25 cellular contexts compared by ENCODE assay signal in genomic region chr18:25275414-25276001, GRCh38.
A peak's percentile ranks its signal among the peaks of the same experiment; 100 is the strongest.
DNase-seq lines count a peak whose midpoint lies in the region; ATAC-seq and TF ChIP-seq lines count a peak whose summit lies in the region.
"Had no signal": no experiment of that assay in that cellular context is flagged by ENCODE, and none has a peak within 500 bp of the region (broad histone marks: within the 10 kb centered on the region; RNA-seq: fewer than 3 reads in every experiment).

No MANE protein-coding gene starts in this region.

- H3K27me3 Mint-ChIP-seq in neural progenitor cell (ENCODE audit: insufficient read depth, low read depth): no peaks in the 10 kb centered on the region

- dilution Hi-C loops in IMR-90 (cut with HindIII; ENCODE audit: low sequenced_read_pairs, unreplicated experiment): no loop called here

- H3K4me3 ChIP-seq in IMR-90 (ENCODE audit: insufficient read depth, low read depth, low read length) (no peak overlapping the region), neural progenitor cell (no peak overlapping the region), hepatocyte (no peak overlapping the region)
- H3K4me3 ChIP-seq: BLaER1 treated with 17β-estradiol and CSF1 and Interleukin-3, amounts not matched to agents 10 nM and 100 nM; MG63 had no signal

- no peak overlapping the region for H3K4me3 Mint-ChIP-seq in neural progenitor cell
- H3K4me3 Mint-ChIP-seq: activated CD4-positive, alpha-beta T cell treated with anti-CD3 and anti-CD28 coated beads, Interleukin-2, amount 10 ng/mL, durations not matched to agents 7 days and 5 days; activated T-cell treated with anti-CD3 and anti-CD28 coated beads, Interleukin-2, amount 50 U/mL, for 4 hours; H9; stimulated activated memory B cell treated with anti-CD40 and anti-IgM and Interleukin-4, amounts not matched to agents 10 μg/mL and 1 μg/mL and 100 μg/mL, for 72 hours; WTC11 had no signal

- TF ChIP-seq POLR2A in IMR-90 (IDR thresholded peaks at IDR 0.05; ENCODE audit: low read depth, low read length): no peak

- no peak overlapping the region for H2BK5ac ChIP-seq in IMR-90 (ENCODE audit: low read depth, low read length, poor library complexity, severe bottlenecking)

- in situ Hi-C loops in IMR-90 (cut with MboI; ENCODE audit: low sequenced_read_pairs): no loop called here

- H2BK120ac ChIP-seq in IMR-90 (ENCODE audit: low read depth, low read length): no peak overlapping the region

- no peak overlapping the region for H3K4ac ChIP-seq in IMR-90 (ENCODE audit: low read depth, low read length)

- H3K23ac ChIP-seq in IMR-90 (ENCODE audit: low read depth, low read length): no peak overlapping the region

- no peaks in the 10 kb centered on the region for H3K9me2 ChIP-seq in hepatocyte (replicated peaks; ENCODE audit: insufficient read depth)

- intact Hi-C loops in IMR-90 (cut with micrococcal nuclease): no loop called here
- intact Hi-C loops in left cardiac atrium (cut with DNase I): loop anchor here in 1 of 2 donors (5.0 kb wide), 1 partner anchor 33 kb away; no protein-coding TSS in a partner anchor

- H3K79me2 ChIP-seq in neural progenitor cell (ENCODE audit: low read depth): peaks cover 100% of the 10 kb centered on the region
- no peaks in the 10 kb centered on the region for H3K79me2 ChIP-seq in hepatocyte

- H3K9me1 ChIP-seq in IMR-90 (ENCODE audit: insufficient read depth, low read length): peaks cover 4% of the 10 kb centered on the region

- POLR2A ChIA-PET in IMR-90 (lab: Charles Lee; ENCODE audit: unreplicated experiment): no interaction called here

- no peak overlapping the region for H2BK20ac ChIP-seq in IMR-90 (ENCODE audit: low read depth, low read length)

- H3K14ac ChIP-seq in IMR-90 (replicated peaks; ENCODE audit: low read depth, low read length): no peak overlapping the region

- H2AFZ ChIP-seq in IMR-90 (replicated peaks; ENCODE audit: low read length, poor library complexity) (no peak overlapping the region), neural progenitor cell (replicated peaks) (no peak overlapping the region), hepatocyte (no peak overlapping the region)

- H3K27me3 ChIP-seq in IMR-90 (ENCODE audit: control insufficient read depth, insufficient read depth, low read length) (no peaks in the 10 kb centered on the region), neural progenitor cell (no peaks in the 10 kb centered on the region), hepatocyte (no peaks in the 10 kb centered on the region)
- H3K27me3 ChIP-seq: BLaER1 treated with 17β-estradiol and CSF1 and Interleukin-3, amounts not matched to agents 10 nM and 100 nM; MG63 had no signal

- no peak overlapping the region for H3K56ac ChIP-seq in IMR-90 (ENCODE audit: extremely low read depth, insufficient read depth, low read length)

- H4K20me1 ChIP-seq in IMR-90 (ENCODE audit: insufficient read depth, low read length): peaks cover 8% of the 10 kb centered on the region; the same call in 1 of the 2 replicates
- H4K20me1 ChIP-seq in neural progenitor cell (ENCODE audit: low read depth): peaks cover 88% of the 10 kb centered on the region
- peaks cover 4% of the 10 kb centered on the region for H4K20me1 ChIP-seq in hepatocyte (ENCODE audit: insufficient read depth, poor library complexity, severe bottlenecking)
- H4K20me1 ChIP-seq: BLaER1 treated with 17β-estradiol and CSF1 and Interleukin-3, amounts not matched to agents 10 nM and 100 nM had no signal

- H3F3A ChIP-seq in neural progenitor cell (ENCODE audit: low read depth): no peaks in the 10 kb centered on the region

- no peak overlapping the region for H3K18ac ChIP-seq in IMR-90 (ENCODE audit: low read depth, low read length)

- H4K91ac ChIP-seq in IMR-90 (ENCODE audit: insufficient read depth, low read depth, low read length): no peak overlapping the region

- no peak overlapping the region for H2BK15ac ChIP-seq in IMR-90 (ENCODE audit: low read depth, low read length)

- no peak for ATAC-seq in IMR-90 (ENCODE audit: low read depth)
- ATAC-seq in left cardiac atrium: peak; percentile 87 to 89
- ATAC-seq: activated T-cell treated with anti-CD3 and anti-CD28 coated beads, Interleukin-2, amount 50 U/mL, for 4 hours; PC-3; stimulated activated memory B cell treated with anti-CD40 and anti-IgM and Interleukin-4, amounts not matched to agents 10 μg/mL and 1 μg/mL and 100 μg/mL, for 72 hours; WTC11 had no signal

- H3K4me1 Mint-ChIP-seq in neural progenitor cell: peaks cover 44% of the 10 kb centered on the region
- H3K4me1 Mint-ChIP-seq: activated CD4-positive, alpha-beta T cell treated with anti-CD3 and anti-CD28 coated beads, Interleukin-2, amount 10 ng/mL, durations not matched to agents 7 days and 5 days; stimulated activated memory B cell treated with anti-CD40 and anti-IgM and Interleukin-4, amounts not matched to agents 10 μg/mL and 1 μg/mL and 100 μg/mL, for 72 hours had no signal

- H3K9ac ChIP-seq in IMR-90 (ENCODE audit: low read depth, low read length) (no peak overlapping the region), neural progenitor cell (no peak overlapping the region)
- H3K9ac ChIP-seq: BLaER1 treated with 17β-estradiol and CSF1 and Interleukin-3, amounts not matched to agents 10 nM and 100 nM had no signal

- H3K79me1 ChIP-seq in IMR-90 (ENCODE audit: low read depth in 1 of 2, low read length in 2 of 2): peaks cover 7 to 26% of the 10 kb centered on the region in 2 experiments

- no peak for TF ChIP-seq RAD21 in IMR-90 (IDR thresholded peaks at IDR 0.05; ENCODE audit: low read length)

- H3K9me3 ChIP-seq in IMR-90 (ENCODE audit: control insufficient read depth, insufficient read depth, low read length): no peaks in the 10 kb centered on the region
- no peaks in the 10 kb centered on the region for H3K9me3 ChIP-seq in neural progenitor cell (ENCODE audit: low read depth)
- H3K9me3 ChIP-seq in hepatocyte (ENCODE audit: low read depth): no peaks in the 10 kb centered on the region
- H3K9me3 ChIP-seq: BLaER1 treated with 17β-estradiol and CSF1 and Interleukin-3, amounts not matched to agents 10 nM and 100 nM; MG63 had no signal

- 95% methylated on average over 3 of the region's 11 CpGs; no CpG with 5 or more reads in 1 of the 2 experiments for WGBS in IMR-90 (ENCODE audit: extremely low coverage in 2 of 2, insufficient read length in 1 of 2), 2 experiments
- WGBS in hepatocyte (ENCODE audit: low lambda C conversion rate, missing lambda C conversion rate): 89% methylated on average over 11 of the region's 11 CpGs

- no TSS peak for BruUV-seq in IMR-90 (replicated peaks; lab: Mats Ljungman, UMichigan)

- H4K8ac ChIP-seq in IMR-90 (ENCODE audit: low read depth in 2 of 2, low read length in 2 of 2): no peak overlapping the region

- TF ChIP-seq CTCF in IMR-90 (conservative IDR thresholded peaks at IDR 0.05; ENCODE audit: low read depth, low read length) (no peak), neural progenitor cell (IDR thresholded peaks at IDR 0.05) (no peak), hepatocyte (IDR thresholded peaks at IDR 0.05; ENCODE audit: poor library complexity) (no peak)

- no peaks in the 10 kb centered on the region for H3K36me3 ChIP-seq in IMR-90 (ENCODE audit: control insufficient read depth, insufficient read depth, low read length)
- H3K36me3 ChIP-seq in neural progenitor cell: peaks cover 6% of the 10 kb centered on the region
- H3K36me3 ChIP-seq in hepatocyte (replicated peaks; ENCODE audit: insufficient read depth, low read depth): no peaks in the 10 kb centered on the region
- H3K36me3 ChIP-seq: BLaER1 treated with 17β-estradiol and CSF1 and Interleukin-3, amounts not matched to agents 10 nM and 100 nM; MG63 had no signal

- peaks cover 24% of the 10 kb centered on the region for H3K9me3 Mint-ChIP-seq in neural progenitor cell
- H3K9me3 Mint-ChIP-seq: activated CD4-positive, alpha-beta T cell treated with anti-CD3 and anti-CD28 coated beads, Interleukin-2, amount 10 ng/mL, durations not matched to agents 7 days and 5 days; activated T-cell treated with anti-CD3 and anti-CD28 coated beads, Interleukin-2, amount 50 U/mL, for 4 hours; stimulated activated memory B cell treated with anti-CD40 and anti-IgM and Interleukin-4, amounts not matched to agents 10 μg/mL and 1 μg/mL and 100 μg/mL, for 72 hours had no signal

- H2AK9ac ChIP-seq in IMR-90 (replicated peaks; ENCODE audit: low read depth, low read length, poor library complexity): no peak overlapping the region

- H3K4me1 ChIP-seq in IMR-90 (ENCODE audit: control insufficient read depth, insufficient read depth, low read length): peaks cover 6% of the 10 kb centered on the region
- H3K4me1 ChIP-seq in neural progenitor cell: peaks cover 17% of the 10 kb centered on the region
- no peaks in the 10 kb centered on the region for H3K4me1 ChIP-seq in hepatocyte (ENCODE audit: insufficient read depth)
- H3K4me1 ChIP-seq: BLaER1 treated with 17β-estradiol and CSF1 and Interleukin-3, amounts not matched to agents 10 nM and 100 nM had no signal

- peaks cover 62% of the 10 kb centered on the region for H3K36me3 Mint-ChIP-seq in neural progenitor cell
- H3K36me3 Mint-ChIP-seq: stimulated activated memory B cell treated with anti-CD40 and anti-IgM and Interleukin-4, amounts not matched to agents 10 μg/mL and 1 μg/mL and 100 μg/mL, for 72 hours had no signal

- CTCF ChIA-PET in IMR-90 (lab: Yijun Ruan, JAX): no interaction called here

- H4K5ac ChIP-seq in IMR-90 (ENCODE audit: low read depth, low read length): no peak overlapping the region

- H3K27ac ChIP-seq in IMR-90 (ENCODE audit: insufficient read depth, low read length): no peak overlapping the region
- no peak overlapping the region for H3K27ac ChIP-seq in neural progenitor cell
- no peak overlapping the region for H3K27ac ChIP-seq in hepatocyte
- H3K27ac ChIP-seq: BLaER1 treated with 17β-estradiol and CSF1 and Interleukin-3, amounts not matched to agents 10 nM and 100 nM had no signal

- H2AK5ac ChIP-seq in IMR-90 (ENCODE audit: low read depth, low read length): peak overlapping the region; percentile 13; the same call in 1 of the 2 replicates

- H3K4me2 ChIP-seq in IMR-90 (ENCODE audit: low read depth, low read length) (no peak overlapping the region), neural progenitor cell (no peak overlapping the region), hepatocyte (no peak overlapping the region)
- H3K4me2 ChIP-seq: BLaER1 treated with 17β-estradiol and CSF1 and Interleukin-3, amounts not matched to agents 10 nM and 100 nM had no signal

- peak overlapping the region; percentile 81 for H3K27ac Mint-ChIP-seq in neural progenitor cell
- H3K27ac Mint-ChIP-seq: activated CD4-positive, alpha-beta T cell treated with anti-CD3 and anti-CD28 coated beads, Interleukin-2, amount 10 ng/mL, durations not matched to agents 7 days and 5 days; stimulated activated memory B cell treated with anti-CD40 and anti-IgM and Interleukin-4, amounts not matched to agents 10 μg/mL and 1 μg/mL and 100 μg/mL, for 72 hours; WTC11 had no signal

- DNase-seq in IMR-90 (no peak), NCI-H69 (lab: John Stamatoyannopoulos, UW) (peak; percentile 16), left cardiac atrium (peak; percentile 42), neural progenitor cell (ENCODE audit: low spot score) (no peak), hepatocyte (ENCODE audit: low spot score) (no peak), NCI-H526 treated with DMSO at 0.1 percent for 48 hours (lab: John Stamatoyannopoulos, UW) (no peak), middle frontal gyrus (ENCODE audit: extremely low spot score, low spot score) (no peak)
- DNase-seq: activated CD4-positive, alpha-beta T cell treated with anti-CD3 and anti-CD28 coated beads, Interleukin-2, amount 10 ng/mL, durations not matched to agents 7 days and 5 days; activated T-cell treated with anti-CD3 and anti-CD28 coated beads, Interleukin-2, amount 50 U/mL, for 4 hours; COR-L47; DMS79; GDM1; glutamatergic neuron; H9; KBM-7; kidney glomerular epithelial cell; MG63; NCI-H2081 treated with DMSO at 0.1 percent for 48 hours; PC-3; SHP77 treated with DMSO at 0.1 percent for 48 hours; stimulated activated CD4-positive, alpha-beta T cell treated with anti-CD3 and anti-CD28 coated beads, Interleukin-4, amount 100 ng/mL, for 4 hours; T-helper 9 cell had no signal

Comparison
In these comparisons a context has a peak if more than half of its experiments do, and no peak if none do; other contexts are left out.
1. DNase-seq: peak in NCI-H69 (single experiment) and left cardiac atrium (single experiment); none in IMR-90 (single experiment), neural progenitor cell (single experiment), hepatocyte (single experiment), NCI-H526 treated with DMSO at 0.1 percent for 48 hours (single experiment) and middle frontal gyrus (single experiment).